ENCODE assay signal across 24 cellular contexts in the genomic region with DNA sequence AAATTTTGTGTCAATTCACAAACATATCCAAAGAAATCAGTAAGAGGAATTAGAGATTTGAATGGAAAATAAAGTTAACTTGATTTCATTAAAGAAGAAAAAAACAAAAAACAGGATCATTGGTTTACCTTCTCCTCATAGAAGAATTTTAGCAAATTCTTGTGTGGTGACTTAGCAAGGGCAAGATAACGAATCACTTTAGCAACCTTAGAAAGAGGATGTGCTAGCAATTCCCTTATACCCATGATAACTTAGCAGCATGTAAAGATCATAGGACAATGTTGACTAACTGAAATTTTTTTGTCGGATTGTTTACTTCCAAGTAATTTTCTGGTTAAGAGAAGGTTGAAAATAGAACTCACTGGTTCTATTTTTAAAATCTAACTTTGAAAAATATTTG.
"Had no signal": no experiment of that assay in that cellular context is flagged by ENCODE, and none has a peak within 500 bp of the region (broad histone marks: within the 10 kb centered on the region; RNA-seq: fewer than 3 reads in every experiment).

No MANE protein-coding gene starts in this region.

- DNase-seq: naive thymus-derived CD8-positive, alpha-beta T cell; nephron progenitor cell; nucleus accumbens; ovary; posterior cingulate gyrus; psoas muscle; right cardiac atrium; right lobe of liver; sigmoid colon; small intestine; stimulated activated CD4-positive, alpha-beta T cell treated with anti-CD3 and anti-CD28 coated beads, Interleukin-15, amount 100 ng/mL, for 24 hours; stimulated activated CD4-positive, alpha-beta T cell treated with anti-CD3 and anti-CD28 coated beads, Interleukin-2, amount 100 ng/mL, for 24 hours; stimulated activated CD4-positive, alpha-beta T cell treated with anti-CD3 and anti-CD28 coated beads, Interleukin-2, amount 100 ng/mL, for 48 hours; stimulated activated CD4-positive, alpha-beta T cell treated with anti-CD3 and anti-CD28 coated beads, Interleukin-4, amount 100 ng/mL, for 24 hours; stimulated activated naive B cell treated with anti-CD40 and anti-IgM and Interleukin-4, amounts not matched to agents 10 μg/mL and 1 μg/mL and 100 μg/mL, for 72 hours; stimulated activated naive CD4-positive, alpha-beta T cell treated with Interleukin-2 at 50 U/mL for 16 hours; stomach; thyroid gland; upper lobe of right lung; uterus had no signal

- H3K4me1 ChIP-seq: parathyroid adenoma, psoas muscle, right lobe of liver, sigmoid colon, stomach, thyroid gland, tibial nerve, upper lobe of right lung, uterus had no signal

- H3K27me3 ChIP-seq: neutrophil, ovary, right lobe of liver, sigmoid colon, stomach, thyroid gland, tibial nerve, upper lobe of right lung, uterus had no signal

- H3K4me3 ChIP-seq: ovary, psoas muscle, right lobe of liver, sigmoid colon, stomach, thoracic aorta, thyroid gland, tibial nerve, upper lobe of right lung, uterus had no signal

- H3K9me3 ChIP-seq: neutrophil, ovary, psoas muscle, right lobe of liver, sigmoid colon, thoracic aorta, thyroid gland, tibial nerve, upper lobe of right lung, uterus had no signal

- H3K27ac ChIP-seq: neutrophil, ovary, parathyroid adenoma, psoas muscle, right lobe of liver, sigmoid colon, stomach, thoracic aorta, thyroid gland, tibial nerve, upper lobe of right lung, uterus had no signal

- H2AFZ ChIP-seq: parathyroid adenoma had no signal

- FAIRE-seq: small intestine had no signal

- H3K79me2 ChIP-seq: parathyroid adenoma had no signal

- H3K36me3 ChIP-seq: neutrophil, ovary, right lobe of liver, sigmoid colon, stomach, thoracic aorta, thyroid gland, tibial nerve, upper lobe of right lung, uterus had no signal
